1 cellular context compared by ENCODE assay signal in genomic region chr3:171995486-171995885, GRCh38.
TF ChIP-seq lines count a peak whose summit lies in the region.

No MANE protein-coding gene starts in this region.

TF ChIP-seq in IMR-90, 13 proteins besides CTCF, POLR2A, EP300 and RAD21 (continued from another document):
- no peak for TF ChIP-seq USF2 (IDR thresholded peaks at IDR 0.05; ENCODE audit: low read depth, low read length)
- TF ChIP-seq MAFK (IDR thresholded peaks at IDR 0.05; ENCODE audit: low read depth, low read length), result no peak
- TF ChIP-seq NFE2L2 (IDR thresholded peaks at IDR 0.05; ENCODE audit: low read depth, low read length), result no peak
- TF ChIP-seq SMC3 (IDR thresholded peaks at IDR 0.05; ENCODE audit: low read depth, low read length), result no peak
- TF ChIP-seq FOS (IDR thresholded peaks at IDR 0.05; ENCODE audit: low read depth, low read length), result no peak
- TF ChIP-seq RCOR1 (IDR thresholded peaks at IDR 0.05; ENCODE audit: insufficient replicate concordance, low read length), result no peak
TF ChIP-seq in IMR-90: peak in this region for 0.
